Comparison of ENCODE assay signal across 14 cellular contexts in the genomic region with DNA sequence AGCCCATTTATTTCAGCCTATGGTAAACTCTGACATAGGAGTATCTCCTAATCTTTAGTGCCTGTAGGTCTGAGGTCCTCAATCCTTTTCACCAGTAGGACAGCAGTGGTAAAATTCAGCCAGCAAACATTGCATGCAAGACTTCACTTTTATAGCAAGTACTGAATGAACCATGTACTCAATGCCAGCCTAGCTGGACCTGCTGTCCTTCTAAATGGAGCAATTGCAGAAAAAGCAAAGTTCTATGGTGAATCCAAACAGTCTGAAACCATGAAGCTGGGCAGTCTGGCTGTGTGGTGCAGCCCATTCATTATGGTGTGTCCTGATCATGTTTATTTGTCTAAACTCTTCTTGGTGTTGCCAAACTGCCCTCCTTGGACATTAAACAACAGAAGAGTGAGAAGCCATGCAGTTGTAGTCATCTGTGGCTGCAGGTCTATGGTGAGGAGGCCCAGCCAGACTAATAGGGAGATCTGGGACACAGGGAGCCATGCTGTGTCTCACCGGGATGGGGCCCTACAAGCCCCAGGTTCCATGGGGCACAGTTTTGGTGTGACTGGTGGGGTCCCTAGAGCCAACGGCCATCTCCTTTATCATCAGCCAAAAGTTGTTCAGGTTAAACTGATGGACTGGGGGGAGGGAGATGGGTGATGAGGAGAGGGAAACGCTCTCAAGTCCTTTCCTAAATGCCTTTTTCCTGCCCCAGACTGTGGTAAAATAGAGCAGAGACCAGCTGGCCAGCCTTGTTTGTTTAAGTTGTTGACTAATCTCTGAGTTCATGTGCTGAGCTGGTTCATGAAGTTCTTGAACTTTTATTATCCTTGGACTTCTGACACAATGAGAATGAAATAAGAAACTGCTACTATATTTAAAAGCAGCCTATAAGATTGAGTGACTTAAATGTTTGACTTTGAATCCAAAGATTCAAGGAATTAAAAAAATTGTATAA. TPM values are rescaled to one million over a fixed set of nuclear protein-coding genes. Genes with fewer than 3 reads are reported as not detected.
DNase-seq lines count a peak whose midpoint lies in the region; ATAC-seq and TF ChIP-seq lines count a peak whose summit lies in the region.
"Had no signal": no experiment of that assay in that cellular context is flagged by ENCODE, and none has a peak within 500 bp of the region (broad histone marks: within the 10 kb centered on the region; RNA-seq: fewer than 3 reads in every experiment).

No MANE protein-coding gene starts in this region.

- no peak for TF ChIP-seq RAD21 in IMR-90 (IDR thresholded peaks at IDR 0.05; ENCODE audit: low read length)

- H3K36me3 Mint-ChIP-seq in chondrocyte (ENCODE audit: low read depth), result no peaks in the 10 kb centered on the region

- H3K4me1 ChIP-seq in IMR-90 (ENCODE audit: control insufficient read depth, insufficient read depth, low read length), result peaks cover 2% of the 10 kb centered on the region; the same call in 1 of the 2 replicates
- H3K4me1 ChIP-seq: foreskin keratinocyte, psoas muscle, thyroid gland had no signal

- no peak overlapping the region for H2BK120ac ChIP-seq in IMR-90 (ENCODE audit: low read depth, low read length)

- no peak for TF ChIP-seq POLR2A in IMR-90 (IDR thresholded peaks at IDR 0.05; ENCODE audit: low read depth, low read length)

- H2AK9ac ChIP-seq in IMR-90 (replicated peaks; ENCODE audit: low read depth, low read length, poor library complexity), result no peak overlapping the region

- no peak overlapping the region for H2AK5ac ChIP-seq in IMR-90 (ENCODE audit: low read depth, low read length)

- WGBS in IMR-90 (ENCODE audit: extremely low coverage in 2 of 2, insufficient read length in 1 of 2), 2 experiments, result no CpG with 5 or more reads among the region's 3 CpGs

- no peak overlapping the region for H3K14ac ChIP-seq in IMR-90 (replicated peaks; ENCODE audit: low read depth, low read length)

- no peaks in the 10 kb centered on the region for H3K79me1 ChIP-seq in IMR-90 (ENCODE audit: low read depth in 1 of 2, low read length in 2 of 2)

- peak overlapping the region; percentile 49 for H3K27ac Mint-ChIP-seq in chondrocyte (ENCODE audit: unreplicated experiment)
- H3K27ac Mint-ChIP-seq: activated naive CD4-positive, alpha-beta T cell treated with anti-CD3 and anti-CD28 coated beads for 36 hours had no signal

- H3K36me3 ChIP-seq in IMR-90 (ENCODE audit: control insufficient read depth, insufficient read depth, low read length), result no peaks in the 10 kb centered on the region
- H3K36me3 ChIP-seq: thyroid gland had no signal

- peak; percentile 33 for DNase-seq in AG04449 (ENCODE audit: low read depth, low spot score)
- DNase-seq in IMR-90, result peak; percentile 63
- no peak for DNase-seq in chondrocyte (ENCODE audit: low spot score)
- DNase-seq in left colon, result peak in 1 of 2 donors; percentile 14
- DNase-seq in central memory CD4-positive, alpha-beta T cell, result no peak
- no peak for DNase-seq in NCI-H146 treated with DMSO at 0.1 percent for 48 hours (lab: John Stamatoyannopoulos, UW; ENCODE audit: unreplicated experiment)
- DNase-seq: activated CD4-positive, CD25-positive, alpha-beta regulatory T cell; activated naive CD4-positive, alpha-beta T cell treated with anti-CD3 and anti-CD28 coated beads for 36 hours; foreskin keratinocyte; psoas muscle; thyroid gland had no signal

- H3K4ac ChIP-seq in IMR-90 (ENCODE audit: low read depth, low read length), result no peak overlapping the region

- H2BK20ac ChIP-seq in IMR-90 (ENCODE audit: low read depth, low read length), result no peak overlapping the region

- H2BK15ac ChIP-seq in IMR-90 (ENCODE audit: low read depth, low read length), result no peak overlapping the region

- no peak overlapping the region for H3K4me2 ChIP-seq in IMR-90 (ENCODE audit: low read depth, low read length)

- no peaks in the 10 kb centered on the region for H3K9me1 ChIP-seq in IMR-90 (ENCODE audit: insufficient read depth, low read length)

- POLR2A ChIA-PET in AG04449 (lab: Yijun Ruan, JAX), result no interaction called here
- POLR2A ChIA-PET in IMR-90 (lab: Charles Lee; ENCODE audit: unreplicated experiment), result no interaction called here

- BruUV-seq in IMR-90 (replicated peaks; lab: Mats Ljungman, UMichigan), result no TSS peak

- no peak overlapping the region for H3K4me3 Mint-ChIP-seq in chondrocyte (ENCODE audit: unreplicated experiment)
- H3K4me3 Mint-ChIP-seq: activated naive CD4-positive, alpha-beta T cell treated with anti-CD3 and anti-CD28 coated beads for 36 hours had no signal

- H3K4me1 Mint-ChIP-seq in chondrocyte (ENCODE audit: low read depth), result peaks cover 27% of the 10 kb centered on the region

- no peak overlapping the region for H3K23ac ChIP-seq in IMR-90 (ENCODE audit: low read depth, low read length)

- CTCF ChIA-PET in AG04449 (lab: Yijun Ruan, JAX), result no interaction called here
- CTCF ChIA-PET in IMR-90 (lab: Yijun Ruan, JAX), result no interaction called here

- no peak overlapping the region for H4K91ac ChIP-seq in IMR-90 (ENCODE audit: insufficient read depth, low read depth, low read length)

- intact Hi-C loops in IMR-90 (cut with micrococcal nuclease), result no loop called here
- intact Hi-C loops in left colon (cut with DNase I, micrococcal nuclease), result no loop called here

- H3K18ac ChIP-seq in IMR-90 (ENCODE audit: low read depth, low read length), result no peak overlapping the region

- peaks cover 8% of the 10 kb centered on the region for H3K27me3 ChIP-seq in IMR-90 (ENCODE audit: control insufficient read depth, insufficient read depth, low read length)
- H3K27me3 ChIP-seq: thyroid gland had no signal

- TF ChIP-seq CTCF in AG04449 (IDR thresholded peaks at IDR 0.05; ENCODE audit: insufficient read depth, low read length, missing control alignments) (no peak), IMR-90 (conservative IDR thresholded peaks at IDR 0.05; ENCODE audit: low read depth, low read length) (no peak), chondrocyte (IDR thresholded peaks at IDR 0.05) (no peak)

- H3K27ac ChIP-seq in IMR-90 (ENCODE audit: insufficient read depth, low read length), result no peak overlapping the region
- H3K27ac ChIP-seq: foreskin keratinocyte, psoas muscle, thyroid gland had no signal

- no peaks in the 10 kb centered on the region for H3K27me3 Mint-ChIP-seq in chondrocyte (ENCODE audit: low read depth)

- no peaks in the 10 kb centered on the region for H3K9me3 Mint-ChIP-seq in chondrocyte (ENCODE audit: low read depth)

- ATAC-seq in IMR-90 (ENCODE audit: low read depth) (peak; percentile 74), left colon (peak; percentile 96), GM18517 (IDR thresholded peaks at IDR 0.05; ENCODE audit: unreplicated experiment) (no peak), HG02884 (IDR thresholded peaks at IDR 0.05; ENCODE audit: unreplicated experiment) (no peak)
- ATAC-seq: foreskin keratinocyte, HCT116, psoas muscle had no signal

- no peak overlapping the region for H2AFZ ChIP-seq in IMR-90 (replicated peaks; ENCODE audit: low read length, poor library complexity)

- H3K4me3 ChIP-seq in AG04449 (ENCODE audit: low read depth, low read length), result no peak overlapping the region
- H3K4me3 ChIP-seq in IMR-90 (ENCODE audit: insufficient read depth, low read depth, low read length), result no peak overlapping the region
- H3K4me3 ChIP-seq: psoas muscle, thyroid gland had no signal

- no peak overlapping the region for H3K56ac ChIP-seq in IMR-90 (ENCODE audit: extremely low read depth, insufficient read depth, low read length)

- no peaks in the 10 kb centered on the region for H3K9me3 ChIP-seq in IMR-90 (ENCODE audit: control insufficient read depth, insufficient read depth, low read length)
- H3K9me3 ChIP-seq: psoas muscle, thyroid gland had no signal

- H4K8ac ChIP-seq in IMR-90 (ENCODE audit: low read depth in 2 of 2, low read length in 2 of 2), result no peak overlapping the region

- dilution Hi-C loops in IMR-90 (cut with HindIII; ENCODE audit: low sequenced_read_pairs, unreplicated experiment), result no loop called here

- no peak overlapping the region for H2BK5ac ChIP-seq in IMR-90 (ENCODE audit: low read depth, low read length, poor library complexity, severe bottlenecking)

- no peak overlapping the region for H3K9ac ChIP-seq in IMR-90 (ENCODE audit: low read depth, low read length)

- no peaks in the 10 kb centered on the region for H4K20me1 ChIP-seq in IMR-90 (ENCODE audit: insufficient read depth, low read length)

- in situ Hi-C loops in IMR-90 (cut with MboI; ENCODE audit: low sequenced_read_pairs), result no loop called here

- no peak overlapping the region for H4K5ac ChIP-seq in IMR-90 (ENCODE audit: low read depth, low read length)

TF ChIP-seq in IMR-90, 13 proteins besides CTCF, POLR2A, EP300 and RAD21:
- no peak for TF ChIP-seq RCOR1 (IDR thresholded peaks at IDR 0.05; ENCODE audit: insufficient replicate concordance, low read length)
- TF ChIP-seq, protein P1, sequence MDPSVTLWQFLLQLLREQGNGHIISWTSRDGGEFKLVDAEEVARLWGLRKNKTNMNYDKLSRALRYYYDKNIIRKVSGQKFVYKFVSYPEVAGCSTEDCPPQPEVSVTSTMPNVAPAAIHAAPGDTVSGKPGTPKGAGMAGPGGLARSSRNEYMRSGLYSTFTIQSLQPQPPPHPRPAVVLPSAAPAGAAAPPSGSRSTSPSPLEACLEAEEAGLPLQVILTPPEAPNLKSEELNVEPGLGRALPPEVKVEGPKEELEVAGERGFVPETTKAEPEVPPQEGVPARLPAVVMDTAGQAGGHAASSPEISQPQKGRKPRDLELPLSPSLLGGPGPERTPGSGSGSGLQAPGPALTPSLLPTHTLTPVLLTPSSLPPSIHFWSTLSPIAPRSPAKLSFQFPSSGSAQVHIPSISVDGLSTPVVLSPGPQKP (IDR thresholded peaks at IDR 0.05; ENCODE audit: borderline replicate concordance, low read depth, low read length), result no peak
- TF ChIP-seq CEBPB (IDR thresholded peaks at IDR 0.05; ENCODE audit: low read depth, low read length), result no peak
- no peak for TF ChIP-seq CHD1 (IDR thresholded peaks at IDR 0.05; ENCODE audit: low read depth, low read length)
- TF ChIP-seq, protein P2, sequence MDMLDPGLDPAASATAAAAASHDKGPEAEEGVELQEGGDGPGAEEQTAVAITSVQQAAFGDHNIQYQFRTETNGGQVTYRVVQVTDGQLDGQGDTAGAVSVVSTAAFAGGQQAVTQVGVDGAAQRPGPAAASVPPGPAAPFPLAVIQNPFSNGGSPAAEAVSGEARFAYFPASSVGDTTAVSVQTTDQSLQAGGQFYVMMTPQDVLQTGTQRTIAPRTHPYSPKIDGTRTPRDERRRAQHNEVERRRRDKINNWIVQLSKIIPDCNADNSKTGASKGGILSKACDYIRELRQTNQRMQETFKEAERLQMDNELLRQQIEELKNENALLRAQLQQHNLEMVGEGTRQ (IDR thresholded peaks at IDR 0.05; ENCODE audit: low read depth, low read length), result no peak

RNA-seq across cellular contexts. Expression of a gene that starts 20.6 kb away (rescaled TPM):
- total RNA-seq in IMR-90 (2012; rRNA removed), result not detected in 2 replicates
- polyA plus RNA-seq in IMR-90 (2012; rRNA removed), result not detected in 2 replicates
- not detected in 2 replicates for polyA plus RNA-seq in IMR-90 (2012; cell fraction: cytosol; rRNA removed)
- not detected in 2 replicates for polyA plus RNA-seq in IMR-90 (2012; cell fraction: nucleus; rRNA removed; ENCODE audit: low replicate concordance)
- total RNA-seq in chondrocyte, result 0.37 TPM in 1 of 3 replicates, not detected in the others
- under 1 TPM; 0.49 to 0.81 TPM for total RNA-seq in left colon
- total RNA-seq: foreskin keratinocyte, psoas muscle, thyroid gland had no signal
- polyA plus RNA-seq: foreskin keratinocyte, psoas muscle had no signal

Comparison
In these comparisons a context has a peak if more than half of its experiments do, and no peak if none do; other contexts are left out.
1. DNase-seq: peak in AG04449 (single experiment) and IMR-90 (single experiment); none in chondrocyte (single experiment), central memory CD4-positive, alpha-beta T cell (single experiment) and NCI-H146 treated with DMSO at 0.1 percent for 48 hours (single experiment).
2. ATAC-seq: peak in IMR-90 (single experiment) and left colon (single experiment); none in GM18517 (single experiment) and HG02884 (single experiment).